ENCODE assay signal across 1 cellular context in the genomic region with DNA sequence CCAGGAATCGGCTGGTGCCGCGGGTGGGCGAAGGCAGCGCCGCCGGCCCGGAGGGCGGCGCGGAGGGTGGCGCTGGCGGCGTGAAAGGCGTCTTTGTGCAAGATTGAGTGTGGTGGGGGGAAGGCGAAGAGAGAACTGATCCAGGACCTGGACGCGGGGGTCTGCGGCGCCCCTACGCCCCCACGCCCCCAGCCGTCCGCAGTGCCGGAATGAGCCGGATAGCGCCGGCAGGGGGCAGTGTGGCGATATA.
TF ChIP-seq lines count a peak whose summit lies in the region.

No MANE protein-coding gene starts in this region.

TF ChIP-seq in H1, 55 proteins besides CTCF, POLR2A, EP300 and RAD21 (continued from another document):
- peak; percentile 12; the same call in 1 of the 2 replicates for TF ChIP-seq EGR1 (IDR thresholded peaks at IDR 0.05; ENCODE audit: borderline replicate concordance, low read depth, low read length)
- TF ChIP-seq, protein P1, sequence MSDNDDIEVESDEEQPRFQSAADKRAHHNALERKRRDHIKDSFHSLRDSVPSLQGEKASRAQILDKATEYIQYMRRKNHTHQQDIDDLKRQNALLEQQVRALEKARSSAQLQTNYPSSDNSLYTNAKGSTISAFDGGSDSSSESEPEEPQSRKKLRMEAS (IDR thresholded peaks at IDR 0.05), result 0 out of 2 replicates have a peak, but pooled peaks have one; percentile 1
- peak; percentile 10; the same call in 1 of the 2 replicates for TF ChIP-seq JUND (IDR thresholded peaks at IDR 0.05; ENCODE audit: low read length)
- TF ChIP-seq SP4 (IDR thresholded peaks at IDR 0.05; ENCODE audit: low read length), result no peak
- no peak for TF ChIP-seq JUN (IDR thresholded peaks at IDR 0.05; ENCODE audit: low read depth, low read length)
- no peak for TF ChIP-seq RNF2 (IDR thresholded peaks at IDR 0.05; ENCODE audit: borderline replicate concordance, low read depth, low read length, missing control alignments, poor library complexity, severe bottlenecking)
- TF ChIP-seq CTBP2 (IDR thresholded peaks at IDR 0.05; ENCODE audit: borderline replicate concordance, insufficient read depth, insufficient read length, low read length), result peak; percentile 43
- TF ChIP-seq TBP (IDR thresholded peaks at IDR 0.05; ENCODE audit: low read depth, low read length), result peak; percentile 33; the same call in 1 of the 2 replicates
- no peak for TF ChIP-seq FOSL1 (IDR thresholded peaks at IDR 0.05; ENCODE audit: insufficient read depth, low read depth, low read length)
